ENCODE assay signal across 1 cellular context in genomic region chr14:105073720-105074600, GRCh38.
TF ChIP-seq lines count a peak whose summit lies in the region.

No MANE protein-coding gene starts in this region.

TF ChIP-seq in SK-N-SH, 30 proteins besides CTCF, POLR2A, EP300 and RAD21:
- TF ChIP-seq PBX3 (IDR thresholded peaks at IDR 0.05) (no peak), TCF12 (IDR thresholded peaks at IDR 0.05) (no peak)
TF ChIP-seq in SK-N-SH: peak in this region for 0.
